Comparison of ENCODE assay signal across 9 cellular contexts in the genomic region with DNA sequence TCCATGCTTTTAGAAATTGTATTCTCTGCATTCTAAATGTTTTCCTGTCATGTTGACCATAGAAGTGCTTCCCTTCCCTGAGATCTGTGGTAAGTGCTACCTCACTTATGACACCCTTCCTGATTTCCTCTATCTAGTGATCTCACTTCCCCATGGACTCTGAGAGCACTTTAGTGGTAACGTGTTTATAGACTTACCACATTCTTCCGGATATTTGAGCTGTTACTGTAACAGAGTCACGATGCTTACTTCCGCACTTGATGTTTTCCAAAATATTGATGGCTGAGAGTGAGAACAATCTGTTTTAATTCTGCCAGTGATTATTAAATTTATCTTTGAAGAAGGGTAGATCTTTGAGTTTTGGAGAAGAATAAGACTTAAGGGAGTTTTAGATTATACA.
A peak's percentile ranks its signal among the peaks of the same experiment; 100 is the strongest.
DNase-seq lines count a peak whose midpoint lies in the region; ATAC-seq and TF ChIP-seq lines count a peak whose summit lies in the region.
"Had no signal": no experiment of that assay in that cellular context is flagged by ENCODE, and none has a peak within 500 bp of the region (broad histone marks: within the 10 kb centered on the region; RNA-seq: fewer than 3 reads in every experiment).

No MANE protein-coding gene starts in this region.

- peaks cover 5% of the 10 kb centered on the region for H3K9me3 ChIP-seq in T-helper 17 cell (ENCODE audit: control insufficient read depth, low read length, poor library complexity, severe bottlenecking)
- H3K9me3 ChIP-seq in heart right ventricle, result peaks cover 0 to 48% (median 12%) of the 10 kb centered on the region in 11 donors
- H3K9me3 ChIP-seq in tibial nerve, result peaks cover 0 to 45% (median 0%) of the 10 kb centered on the region in 4 donors

- H3K36me3 Mint-ChIP-seq in activated T-cell treated with anti-CD3 and anti-CD28 coated beads, Interleukin-2, amount 50 U/mL, for 72 hours (ENCODE audit: insufficient read depth in 2 of 2), result peaks cover 52 to 62% of the 10 kb centered on the region in 2 donors
- peaks cover 6% of the 10 kb centered on the region for H3K36me3 Mint-ChIP-seq in T-helper 17 cell (ENCODE audit: low read depth)

- DNase-seq in activated T-cell treated with anti-CD3 and anti-CD28 coated beads, Interleukin-2, amount 50 U/mL, for 72 hours, result no peak
- DNase-seq in activated T-cell treated with anti-CD3 and anti-CD28 coated beads for 4 hours (no peak), T-helper 17 cell (no peak), heart right ventricle (no peak), tibial nerve (ENCODE audit: low spot score in 2 of 2) (peak in 1 of 2 donors; percentile 23), HPDE6-E6E7 (ENCODE audit: extremely low spot score) (no peak), germinal center (ENCODE audit: low spot score) (no peak)
- DNase-seq: nephron progenitor cell had no signal

- peak; percentile 80 to 89 for TF ChIP-seq EP300 in tibial nerve (IDR thresholded peaks at IDR 0.05)

- H3K4me3 ChIP-seq in heart right ventricle (no peak overlapping the region), tibial nerve (no peak overlapping the region)

- H3K27ac Mint-ChIP-seq in activated T-cell treated with anti-CD3 and anti-CD28 coated beads, Interleukin-2, amount 50 U/mL, for 72 hours, result peak overlapping the region; percentile 99
- H3K27ac Mint-ChIP-seq in T-helper 17 cell, result peak overlapping the region; percentile 90
- H3K27ac Mint-ChIP-seq: nephron progenitor cell had no signal

- H3K27me3 Mint-ChIP-seq in activated T-cell treated with anti-CD3 and anti-CD28 coated beads, Interleukin-2, amount 50 U/mL, for 72 hours (ENCODE audit: low read depth), result peaks cover 11% of the 10 kb centered on the region
- no peaks in the 10 kb centered on the region for H3K27me3 Mint-ChIP-seq in T-helper 17 cell

- peaks cover 59% of the 10 kb centered on the region for H3K4me1 Mint-ChIP-seq in activated T-cell treated with anti-CD3 and anti-CD28 coated beads, Interleukin-2, amount 50 U/mL, for 72 hours (ENCODE audit: low read depth)
- H3K4me1 Mint-ChIP-seq in T-helper 17 cell, result peaks cover 16% of the 10 kb centered on the region
- H3K4me1 Mint-ChIP-seq: nephron progenitor cell had no signal

- H3K27ac ChIP-seq in heart right ventricle (peak overlapping the region in 6 of 10 donors; percentile 19 to 92 (median 36)), tibial nerve (peak overlapping the region in 1 of 4 donors; percentile 57)

- intact Hi-C loops in heart right ventricle (cut with DNase I), result no loop called here

- no peak for ATAC-seq in activated T-cell treated with anti-CD3 and anti-CD28 coated beads, Interleukin-2, amount 50 U/mL, for 72 hours (replicated peaks in 1 of 2)
- ATAC-seq in T-helper 17 cell, result no peak
- ATAC-seq in heart right ventricle, result peak in 7 of 8 donors; percentile 55 to 85 (median 72)
- ATAC-seq in GM21515 (IDR thresholded peaks at IDR 0.05; ENCODE audit: unreplicated experiment), result no peak

- H3K36me3 ChIP-seq in heart right ventricle (no peaks in the 10 kb centered on the region), tibial nerve (no peaks in the 10 kb centered on the region)

- H3K4me1 ChIP-seq in heart right ventricle (peaks cover 0 to 33% (median 0%) of the 10 kb centered on the region in 9 donors), tibial nerve (no peaks in the 10 kb centered on the region)

- peaks cover 30 to 35% of the 10 kb centered on the region in 2 donors for H3K9me3 Mint-ChIP-seq in activated T-cell treated with anti-CD3 and anti-CD28 coated beads, Interleukin-2, amount 50 U/mL, for 72 hours

- TF ChIP-seq CTCF in heart right ventricle (IDR thresholded peaks at IDR 0.05) (no peak), tibial nerve (IDR thresholded peaks at IDR 0.05) (no peak)

- no peak for TF ChIP-seq POLR2A in tibial nerve (IDR thresholded peaks at IDR 0.05)

- H3K27me3 ChIP-seq in heart right ventricle (no peaks in the 10 kb centered on the region), tibial nerve (no peaks in the 10 kb centered on the region)

- 80 to 82% methylated on average over 4 of the region's 4 CpGs for WGBS in heart right ventricle, 2 donors
- 76 to 80% methylated on average over 4 of the region's 4 CpGs for WGBS in tibial nerve, 2 donors

- H3K4me3 Mint-ChIP-seq in activated T-cell treated with anti-CD3 and anti-CD28 coated beads, Interleukin-2, amount 50 U/mL, for 72 hours, result peak overlapping the region; percentile 80 to 83
- no peak overlapping the region for H3K4me3 Mint-ChIP-seq in T-helper 17 cell
- H3K4me3 Mint-ChIP-seq: nephron progenitor cell had no signal

Comparison
In these comparisons a context has a peak if more than half of its experiments do, and no peak if none do; other contexts are left out.
1. ATAC-seq: peak in heart right ventricle (7 of 8); none in activated T-cell treated with anti-CD3 and anti-CD28 coated beads, Interleukin-2, amount 50 U/mL, for 72 hours (0 of 2), T-helper 17 cell (single experiment) and GM21515 (single experiment).